In the genomic region with DNA sequence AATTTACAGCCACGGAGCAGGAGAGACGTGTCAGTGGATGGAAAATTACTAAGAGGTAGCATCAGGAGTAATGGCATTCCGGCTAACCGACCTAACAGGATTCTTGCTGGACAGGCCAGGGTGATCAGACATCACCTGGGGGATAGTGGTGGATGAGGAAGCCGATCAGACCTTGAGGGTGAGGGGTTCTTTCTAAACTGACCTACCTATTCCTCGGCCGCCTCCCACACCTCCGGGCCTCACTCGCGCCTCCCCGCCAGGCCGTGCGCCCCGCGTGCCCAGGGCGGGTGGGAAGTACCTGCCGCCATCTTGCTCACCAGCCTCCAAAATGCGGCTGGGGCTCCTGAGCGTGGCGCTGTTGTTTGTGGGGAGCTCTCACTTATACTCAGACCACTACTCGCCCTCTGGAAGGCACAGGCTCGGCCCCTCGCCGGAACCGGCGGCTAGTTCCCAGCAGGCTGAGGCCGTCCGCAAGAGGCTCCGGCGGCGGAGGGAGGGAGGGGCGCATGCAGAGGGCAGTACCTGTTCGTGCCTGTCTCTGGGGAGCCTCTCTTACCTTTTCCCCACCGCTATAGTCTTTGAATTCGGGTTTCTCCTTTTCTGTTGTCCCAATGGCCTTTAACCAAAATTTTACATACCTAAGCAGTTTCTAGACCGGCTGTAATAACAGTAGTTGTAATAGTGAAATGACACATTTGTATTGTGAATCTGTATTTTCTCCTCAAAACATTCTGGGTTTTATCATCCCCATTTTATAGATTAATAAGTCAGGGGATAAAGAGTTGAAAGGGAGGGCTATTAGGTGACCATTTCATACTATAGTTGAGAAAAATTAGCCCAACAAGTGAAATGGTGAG, we compare ENCODE assay signal across 1 cellular context.
TF ChIP-seq lines count a peak whose summit lies in the region.

A gene with protein sequence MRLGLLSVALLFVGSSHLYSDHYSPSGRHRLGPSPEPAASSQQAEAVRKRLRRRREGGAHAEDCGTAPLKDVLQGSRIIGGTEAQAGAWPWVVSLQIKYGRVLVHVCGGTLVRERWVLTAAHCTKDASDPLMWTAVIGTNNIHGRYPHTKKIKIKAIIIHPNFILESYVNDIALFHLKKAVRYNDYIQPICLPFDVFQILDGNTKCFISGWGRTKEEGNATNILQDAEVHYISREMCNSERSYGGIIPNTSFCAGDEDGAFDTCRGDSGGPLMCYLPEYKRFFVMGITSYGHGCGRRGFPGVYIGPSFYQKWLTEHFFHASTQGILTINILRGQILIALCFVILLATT (plus strand): TSS at position 290 of the 857 bp plus-strand sequence. CDS start 39 bp downstream, at position 329.

TF ChIP-seq in WTC11, 78 proteins besides CTCF, POLR2A, EP300 and RAD21 (continued from another document):
- peak; percentile 30; the same call in 1 of the 2 replicates for TF ChIP-seq FOXP1 (CRISPR knock-in tag; IDR thresholded peaks at IDR 0.05; ENCODE audit: borderline replicate concordance)
- 0 out of 2 replicates have a peak, but pooled peaks have one; percentile 52 for TF ChIP-seq IRF1 (CRISPR knock-in tag; IDR thresholded peaks at IDR 0.05)
- 0 out of 2 replicates have a peak, but pooled peaks have one; percentile 79 for TF ChIP-seq CBFB (CRISPR knock-in tag; IDR thresholded peaks at IDR 0.05; ENCODE audit: low read depth)
- TF ChIP-seq, protein P1, sequence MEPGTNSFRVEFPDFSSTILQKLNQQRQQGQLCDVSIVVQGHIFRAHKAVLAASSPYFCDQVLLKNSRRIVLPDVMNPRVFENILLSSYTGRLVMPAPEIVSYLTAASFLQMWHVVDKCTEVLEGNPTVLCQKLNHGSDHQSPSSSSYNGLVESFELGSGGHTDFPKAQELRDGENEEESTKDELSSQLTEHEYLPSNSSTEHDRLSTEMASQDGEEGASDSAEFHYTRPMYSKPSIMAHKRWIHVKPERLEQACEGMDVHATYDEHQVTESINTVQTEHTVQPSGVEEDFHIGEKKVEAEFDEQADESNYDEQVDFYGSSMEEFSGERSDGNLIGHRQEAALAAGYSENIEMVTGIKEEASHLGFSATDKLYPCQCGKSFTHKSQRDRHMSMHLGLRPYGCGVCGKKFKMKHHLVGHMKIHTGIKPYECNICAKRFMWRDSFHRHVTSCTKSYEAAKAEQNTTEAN (CRISPR knock-in tag; IDR thresholded peaks at IDR 0.05), result 0 out of 2 replicates have a peak, but pooled peaks have one; percentile 38
- peak; percentile 25; the same call in 1 of the 2 replicates for TF ChIP-seq ZNF121 (CRISPR knock-in tag; IDR thresholded peaks at IDR 0.05)
- TF ChIP-seq TP53 (CRISPR knock-in tag; IDR thresholded peaks at IDR 0.05), result 0 out of 2 replicates have a peak, but pooled peaks have one; percentile 42
